25 cellular contexts compared by ENCODE assay signal in genomic region chr14:51625170-51625569, GRCh38. TPM values are rescaled to one million over a fixed set of nuclear protein-coding genes. Genes with fewer than 3 reads are reported as not detected.
"Had no signal": no experiment of that assay in that cellular context is flagged by ENCODE, and none has a peak within 500 bp of the region (broad histone marks: within the 10 kb centered on the region; RNA-seq: fewer than 3 reads in every experiment).

No MANE protein-coding gene starts in this region.

- H3K27ac Mint-ChIP-seq: T-cell had no signal

- DNase-seq: NCI-H1092; NCI-H1105 treated with DMSO at 0.1 percent for 48 hours; NCI-H1417 treated with DMSO at 0.1 percent for 48 hours; NCI-H146; NCI-H1694 treated with DMSO at 0.1 percent for 48 hours; NCI-H1930; NCI-H2081; NCI-H2107; NCI-H2227 treated with DMSO at 0.1 percent for 48 hours; NCI-H524; NCI-H526 treated with DMSO at 0.1 percent for 48 hours; NCI-H774; NK-92 treated with Interleukin-12 subunit alpha and Interleukin-12 subunit beta, amount 100 ng/mL, for 24 hours; Right ventricle myocardium superior; RPMI8226; SIG-M5; SW 1271; T-cell had no signal

- H3K9me3 ChIP-seq: SJSA1 had no signal

- H3K27me3 ChIP-seq: SJSA1 had no signal

- H3K4me3 ChIP-seq: K562, SJSA1, SK-N-MC had no signal

- H3K27ac ChIP-seq: HL-60, SJSA1, SK-N-MC had no signal

- FAIRE-seq: HTR-8/SVneo, K562, RCC 7860 had no signal

- H3K36me3 ChIP-seq: SJSA1 had no signal

- ATAC-seq: K562, T-cell had no signal

- H3K36me3 Mint-ChIP-seq: T-cell had no signal

- H3K4me1 ChIP-seq: SJSA1 had no signal

- H3K4me3 Mint-ChIP-seq: IgD-negative memory B cell, T-cell had no signal

RNA-seq across cellular contexts. Expression of gene FRMD6, which starts 26.5 kb away (rescaled TPM):
- polyA plus RNA-seq: IgD-negative memory B cell had no signal
